8 cellular contexts compared by ENCODE assay signal in genomic region chr11:72793452-72794367, GRCh38. TPM values are rescaled to one million over a fixed set of nuclear protein-coding genes. Genes with fewer than 3 reads are reported as not detected.
A peak's percentile ranks its signal among the peaks of the same experiment; 100 is the strongest.
DNase-seq lines count a peak whose midpoint lies in the region; ATAC-seq and TF ChIP-seq lines count a peak whose summit lies in the region.

A gene with protein sequence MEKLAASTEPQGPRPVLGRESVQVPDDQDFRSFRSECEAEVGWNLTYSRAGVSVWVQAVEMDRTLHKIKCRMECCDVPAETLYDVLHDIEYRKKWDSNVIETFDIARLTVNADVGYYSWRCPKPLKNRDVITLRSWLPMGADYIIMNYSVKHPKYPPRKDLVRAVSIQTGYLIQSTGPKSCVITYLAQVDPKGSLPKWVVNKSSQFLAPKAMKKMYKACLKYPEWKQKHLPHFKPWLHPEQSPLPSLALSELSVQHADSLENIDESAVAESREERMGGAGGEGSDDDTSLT (minus strand): TSS chr11:72794047. CDS start chr11:72781181, 12,866 bp downstream.

- H3K4me3 ChIP-seq in right atrium auricular region, result peak within 1 kb of the TSS; percentile 60 to 66
- H3K4me3 ChIP-seq in uterus, result peak within 1 kb of the TSS; percentile 61 to 62

- H3K27me3 ChIP-seq in right atrium auricular region, result no peaks in the 10 kb centered on the region
- H3K27me3 ChIP-seq in uterus, result no peaks in the 10 kb centered on the region

- H3K4me1 ChIP-seq in right atrium auricular region (peaks cover 0 to 31% of the 10 kb centered on the region in 2 donors), uterus (peaks cover 8 to 9% of the 10 kb centered on the region in 2 donors)

- DNase-seq in NCI-H187 (lab: John Stamatoyannopoulos, UW), result peak; percentile 91 to 93
- peak; percentile 86 to 95 (median 90) for DNase-seq in T-helper 2 cell
- DNase-seq in anterior cingulate cortex (lab: John Stamatoyannopoulos, UW), result peak; percentile 75 to 100 (median 97)
- peak; percentile 96 for DNase-seq in right atrium auricular region (ENCODE audit: low spot score)
- DNase-seq in pulmonary artery endothelial cell (ENCODE audit: low read depth, low spot score), result peak; percentile 73
- peak; percentile 97 for DNase-seq in uterus

- peak; percentile 62 to 76 for TF ChIP-seq POLR2A in uterus (IDR thresholded peaks at IDR 0.05)

- peak; percentile 93 for ATAC-seq in GM18498 (IDR thresholded peaks at IDR 0.05; ENCODE audit: unreplicated experiment)
- ATAC-seq in HG02938 (IDR thresholded peaks at IDR 0.05; ENCODE audit: unreplicated experiment), result peak; percentile 82

- H3K27ac ChIP-seq in right atrium auricular region (peak within 1 kb of the TSS; percentile 92 to 96), uterus (peak within 1 kb of the TSS; percentile 95 to 100)

- no peaks in the 10 kb centered on the region for H3K36me3 ChIP-seq in right atrium auricular region
- no peaks in the 10 kb centered on the region for H3K36me3 ChIP-seq in uterus

- intact Hi-C loops in uterus (cut with DNase I; ENCODE audit: low total_unique reads), result no loop called here

- H3K9me3 ChIP-seq in right atrium auricular region (no peaks in the 10 kb centered on the region), uterus (no peaks in the 10 kb centered on the region)

- TF ChIP-seq CTCF in right atrium auricular region (IDR thresholded peaks at IDR 0.05) (peak; percentile 99), uterus (IDR thresholded peaks at IDR 0.05) (peak; percentile 95 to 100 (median 100))

RNA-seq across cellular contexts. Expression of the gene that starts here (rescaled TPM):
- total RNA-seq in right atrium auricular region (100 to 1,000 TPM in 1 of 2 donors, 10 to 100 TPM in 1; 77.0 to 112 TPM), pulmonary artery endothelial cell (41.7 and 42.3 TPM in 2 replicates), uterus (10 to 100 TPM; 19.1 to 85.3 (median 53.0) TPM)

Comparison
In these comparisons a context has a peak if more than half of its experiments do, and no peak if none do; other contexts are left out.
1. Peak in every context shown above with its lines: DNase-seq, ATAC-seq, H3K4me3 ChIP-seq and H3K27ac ChIP-seq.